In genomic region chr1:223622132-223622842, GRCh38 we compare ENCODE assay signal across 2 cellular contexts.
A peak's percentile ranks its signal among the peaks of the same experiment; 100 is the strongest.
TF ChIP-seq lines count a peak whose summit lies in the region.

No MANE protein-coding gene starts in this region.

TF ChIP-seq in WTC11, 78 proteins besides CTCF, POLR2A, EP300 and RAD21 (continues in another document):
- TF ChIP-seq ZNF512 (CRISPR knock-in tag; IDR thresholded peaks at IDR 0.05; ENCODE audit: borderline replicate concordance) = no peak
- TF ChIP-seq TEAD4 (CRISPR knock-in tag; IDR thresholded peaks at IDR 0.05) = no peak
- no peak for TF ChIP-seq ZNF232 (CRISPR knock-in tag; IDR thresholded peaks at IDR 0.05)
- TF ChIP-seq NR2C2 (CRISPR knock-in tag; IDR thresholded peaks at IDR 0.05) = no peak
- TF ChIP-seq GRHL2 (CRISPR knock-in tag; IDR thresholded peaks at IDR 0.05; ENCODE audit: insufficient replicate concordance, severe bottlenecking) = no peak
- TF ChIP-seq GABPB1 (CRISPR knock-in tag; IDR thresholded peaks at IDR 0.05) = no peak
- TF ChIP-seq FOXP4 (CRISPR knock-in tag; IDR thresholded peaks at IDR 0.05) = no peak
- TF ChIP-seq STAT6 (CRISPR knock-in tag; conservative IDR thresholded peaks at IDR 0.05; ENCODE audit: low read depth) = no peak
- TF ChIP-seq ZNF532 (CRISPR knock-in tag; IDR thresholded peaks at IDR 0.05; ENCODE audit: borderline replicate concordance) = no peak
- no peak for TF ChIP-seq USF2 (CRISPR knock-in tag; IDR thresholded peaks at IDR 0.05)

TF ChIP-seq in HepG2, 621 proteins besides CTCF, POLR2A, EP300 and RAD21 (continued from another document and continues in another):
- TF ChIP-seq MEF2D (CRISPR knock-in tag; IDR thresholded peaks at IDR 0.05) (peak; percentile 38; the same call in 1 of the 2 replicates), ZNF550 (CRISPR knock-in tag; IDR thresholded peaks at IDR 0.05; ENCODE audit: borderline replicate concordance) (no peak), ZNF574 (CRISPR knock-in tag; IDR thresholded peaks at IDR 0.05) (peak; percentile 37; the same call in 1 of the 2 replicates), HOXA9 (CRISPR knock-in tag; IDR thresholded peaks at IDR 0.05; ENCODE audit: borderline replicate concordance) (no peak), SOX13 (IDR thresholded peaks at IDR 0.05) (no peak), SOX13 (CRISPR knock-in tag; conservative IDR thresholded peaks at IDR 0.05 in 1 of 2, IDR thresholded peaks at IDR 0.05 in 1 of 2) (peak in 1 of 2 experiments; percentile 69; a peak in 2 of 4 replicates), NCOR1 (IDR thresholded peaks at IDR 0.05; ENCODE audit: borderline replicate concordance, low read length) (peak; percentile 69; the same call in 1 of the 2 replicates), MAX (IDR thresholded peaks at IDR 0.05) (peak; percentile 47), ZNF280B (CRISPR knock-in tag; IDR thresholded peaks at IDR 0.05; ENCODE audit: borderline replicate concordance) (0 out of 2 replicates have a peak, but pooled peaks have one; percentile 21), ZBTB42 (CRISPR knock-in tag; IDR thresholded peaks at IDR 0.05) (no peak), TEAD3 (CRISPR knock-in tag; optimal IDR thresholded peaks at IDR 0.05; ENCODE audit: borderline replicate concordance) (peak; percentile 11), ELF3 (CRISPR knock-in tag; IDR thresholded peaks at IDR 0.05) (peak; percentile 29; the same call in 1 of the 2 replicates), THRA (CRISPR knock-in tag; IDR thresholded peaks at IDR 0.05; ENCODE audit: borderline replicate concordance) (peak; percentile 58; the same call in 1 of the 2 replicates), BHLHE40 (IDR thresholded peaks at IDR 0.05; ENCODE audit: low read length) (0 out of 2 replicates have a peak, but pooled peaks have one; percentile 15), MTA1 (CRISPR knock-in tag; IDR thresholded peaks at IDR 0.05; ENCODE audit: borderline replicate concordance) (peak; percentile 38; the same call in 1 of the 2 replicates), ZNF646 (CRISPR knock-in tag; IDR thresholded peaks at IDR 0.05) (0 out of 2 replicates have a peak, but pooled peaks have one; percentile 62), FOSL2 (CRISPR knock-in tag; IDR thresholded peaks at IDR 0.05) (peak; percentile 58), HNF1B (CRISPR knock-in tag; IDR thresholded peaks at IDR 0.05) (0 out of 2 replicates have a peak, but pooled peaks have one; percentile 17), FOXP4 (CRISPR knock-in tag; IDR thresholded peaks at IDR 0.05) (0 out of 2 replicates have a peak, but pooled peaks have one; percentile 27), SIX1 (CRISPR knock-in tag; IDR thresholded peaks at IDR 0.05; ENCODE audit: borderline replicate concordance) (peak; percentile 92), FOXO1 (CRISPR knock-in tag; IDR thresholded peaks at IDR 0.05) (peak; percentile 61; the same call in 1 of the 2 replicates), ETS1 (CRISPR knock-in tag; IDR thresholded peaks at IDR 0.05) (no peak), PAXIP1 (CRISPR knock-in tag; conservative IDR thresholded peaks at IDR 0.05) (peak; percentile 90), NCOA2 (CRISPR knock-in tag; IDR thresholded peaks at IDR 0.05) (peak; percentile 40; the same call in 1 of the 2 replicates)
